ENCODE assay signal across 8 cellular contexts in genomic region chr18:41745166-41746049, GRCh38.
DNase-seq lines count a peak whose midpoint lies in the region; ATAC-seq lines count a peak whose summit lies in the region.

No MANE protein-coding gene starts in this region.

- no peaks in the 10 kb centered on the region for H3K36me3 ChIP-seq in GM23248 (ENCODE audit: low read depth)

- peaks cover 24% of the 10 kb centered on the region for H3K27me3 ChIP-seq in GM23248 (replicated peaks; ENCODE audit: insufficient read depth)

- no peaks in the 10 kb centered on the region for H3K9me3 ChIP-seq in GM23248 (ENCODE audit: low read depth)

- in situ Hi-C loops in GM23248 (cut with MboI), result no loop called here

- H4K20me1 ChIP-seq in GM23248 (ENCODE audit: insufficient read depth), result no peaks in the 10 kb centered on the region

- no peak overlapping the region for H2AFZ ChIP-seq in GM23248

- DNase-seq in EL (peak; percentile 38), GM23248 (peak; percentile 54), NCI-H1092 (lab: John Stamatoyannopoulos, UW) (peak; percentile 77), SHP77 (lab: John Stamatoyannopoulos, UW) (peak; percentile 53 to 65), nucleus accumbens (lab: John Stamatoyannopoulos, UW) (peak in 35 of 56 donors; percentile 0 to 74 (median 19)), GM19238 (ENCODE audit: insufficient read length, low spot score) (no peak)

- no peaks in the 10 kb centered on the region for H3F3A ChIP-seq in GM23248 (ENCODE audit: insufficient read depth)

- H3K27ac ChIP-seq in GM23248, result no peak overlapping the region

- no peaks in the 10 kb centered on the region for H3K79me2 ChIP-seq in GM23248 (ENCODE audit: insufficient read depth)

- 34 to 36% methylated on average over 5 of the region's 5 CpGs for WGBS in GM23248 (ENCODE audit: low coverage in 1 of 2, low lambda C conversion rate in 2 of 2, missing lambda C conversion rate in 2 of 2), 2 experiments

- H3K9ac ChIP-seq in GM23248, result no peak overlapping the region

- no peak overlapping the region for H3K4me3 ChIP-seq in GM23248

- H3K4me2 ChIP-seq in GM23248 (ENCODE audit: unreplicated experiment), result no peak overlapping the region

- peak; percentile 71 for ATAC-seq in esophagus mucosa
- no peak for ATAC-seq in HG02571 (IDR thresholded peaks at IDR 0.05; ENCODE audit: unreplicated experiment)

- H3K4me1 ChIP-seq in GM23248 (ENCODE audit: insufficient read depth), result no peaks in the 10 kb centered on the region

- no peaks in the 10 kb centered on the region for H3K9me2 ChIP-seq in GM23248 (ENCODE audit: insufficient read depth)
